Comparison of ENCODE assay signal across 8 cellular contexts in the genomic region with DNA sequence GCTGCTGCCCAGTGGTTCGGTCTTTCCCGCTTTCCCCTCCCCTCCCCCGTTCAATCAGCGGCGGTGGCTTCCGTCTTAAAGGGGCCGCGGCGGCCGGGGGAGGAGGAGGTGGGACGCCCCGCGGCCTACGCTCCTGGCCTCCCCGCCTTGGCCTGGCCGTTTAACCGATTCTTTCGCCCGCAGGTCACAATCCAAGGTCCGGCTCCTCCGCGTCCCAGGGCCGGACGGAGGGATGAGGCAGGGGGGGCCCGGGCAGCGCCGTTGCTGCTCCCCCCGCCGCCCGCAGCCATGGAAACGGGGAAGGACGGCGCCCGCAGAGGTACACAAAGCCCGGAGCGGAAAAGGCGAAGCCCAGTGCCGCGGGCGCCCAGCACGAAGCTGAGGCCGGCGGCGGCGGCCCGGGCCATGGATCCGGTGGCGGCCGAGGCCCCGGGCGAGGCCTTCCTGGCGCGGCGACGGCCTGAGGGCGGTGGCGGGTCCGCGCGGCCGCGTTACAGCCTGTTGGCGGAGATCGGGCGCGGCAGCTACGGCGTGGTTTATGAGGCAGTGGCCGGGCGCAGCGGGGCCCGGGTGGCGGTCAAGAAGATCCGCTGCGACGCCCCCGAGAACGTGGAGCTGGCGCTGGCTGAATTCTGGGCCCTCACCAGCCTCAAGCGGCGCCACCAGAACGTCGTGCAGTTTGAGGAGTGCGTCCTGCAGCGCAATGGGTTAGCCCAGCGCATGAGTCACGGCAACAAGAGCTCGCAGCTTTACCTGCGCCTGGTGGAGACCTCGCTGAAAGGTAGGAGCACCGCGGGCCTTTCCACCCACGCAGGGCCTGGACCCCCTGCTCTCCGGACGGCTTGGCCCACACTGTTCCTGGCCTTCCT. TPM values are rescaled to one million over a fixed set of nuclear protein-coding genes. Genes with fewer than 3 reads are reported as not detected.
DNase-seq lines count a peak whose midpoint lies in the region; ATAC-seq, FAIRE-seq and TF ChIP-seq lines count a peak whose summit lies in the region.

No MANE protein-coding gene starts in this region.

- H3K9me3 ChIP-seq in right cardiac atrium (ENCODE audit: control insufficient read depth, low read length) (no peaks in the 10 kb centered on the region), vagina (no peaks in the 10 kb centered on the region)

- H3K4me3 Mint-ChIP-seq in T-helper 1 cell treated with Interleukin-12 subunit alpha and Interleukin-12 subunit beta and Interleukin-4 antibody, amounts not matched to agents 30 μg/mL and 1 μg/mL, for 36 hours = peak overlapping the region; percentile 96

- H3K27me3 Mint-ChIP-seq in T-helper 1 cell treated with Interleukin-12 subunit alpha and Interleukin-12 subunit beta and Interleukin-4 antibody, amounts not matched to agents 30 μg/mL and 1 μg/mL, for 36 hours (ENCODE audit: low read depth) = peaks cover 4% of the 10 kb centered on the region

- peak overlapping the region; percentile 99 for H3K9ac ChIP-seq in rectal smooth muscle tissue (ENCODE audit: low read length)

- H3K27ac Mint-ChIP-seq in T-helper 1 cell treated with Interleukin-12 subunit alpha and Interleukin-12 subunit beta and Interleukin-4 antibody, amounts not matched to agents 30 μg/mL and 1 μg/mL, for 36 hours = peak overlapping the region; percentile 99

- H3K27ac ChIP-seq in right cardiac atrium (ENCODE audit: low read length) = peak overlapping the region; percentile 97
- H3K27ac ChIP-seq in rectal smooth muscle tissue (ENCODE audit: low read depth, low read length) = peak overlapping the region; percentile 99
- peak overlapping the region; percentile 98 for H3K27ac ChIP-seq in vagina

- H3K4me1 Mint-ChIP-seq in T-helper 1 cell treated with Interleukin-12 subunit alpha and Interleukin-12 subunit beta and Interleukin-4 antibody, amounts not matched to agents 30 μg/mL and 1 μg/mL, for 36 hours (ENCODE audit: low read depth) = peaks cover 37% of the 10 kb centered on the region

- H3K36me3 Mint-ChIP-seq in T-helper 1 cell treated with Interleukin-12 subunit alpha and Interleukin-12 subunit beta and Interleukin-4 antibody, amounts not matched to agents 30 μg/mL and 1 μg/mL, for 36 hours (ENCODE audit: low read depth) = peaks cover 24% of the 10 kb centered on the region

- H3K4me1 ChIP-seq in right cardiac atrium (ENCODE audit: control insufficient read depth, insufficient read depth, low read length) (peaks cover 2% of the 10 kb centered on the region), rectal smooth muscle tissue (ENCODE audit: control insufficient read depth, insufficient read depth, low read length) (peaks cover 18% of the 10 kb centered on the region), vagina (peaks cover 55% of the 10 kb centered on the region)

- ATAC-seq in HG02610 (IDR thresholded peaks at IDR 0.05; ENCODE audit: unreplicated experiment) (peak; percentile 61), right cardiac atrium (peak; percentile 90 to 91)

- H3K27me3 ChIP-seq in right cardiac atrium (ENCODE audit: control insufficient read depth, insufficient read depth) (no peaks in the 10 kb centered on the region), rectal smooth muscle tissue (ENCODE audit: control insufficient read depth, insufficient read depth, low read length) (no peaks in the 10 kb centered on the region), vagina (no peaks in the 10 kb centered on the region)

- intact Hi-C loops in right cardiac atrium (cut with DNase I) = loop anchor here in 1 of 4 donors (5.0 to 10.0 kb wide), 2 partner anchors 49 to 138 kb away; no protein-coding TSS in a partner anchor
- intact Hi-C loops in vagina (cut with DNase I) = no loop called here

- peak; percentile 88 for DNase-seq in GM12892 (ENCODE audit: insufficient read length)
- peak; percentile 96 for DNase-seq in NCI-H1092 treated with DMSO at 0.1 percent for 48 hours (lab: John Stamatoyannopoulos, UW)
- DNase-seq in amygdala (lab: John Stamatoyannopoulos, UW) = peak in 54 of 56 donors; percentile 58 to 99 (median 89)
- peak; percentile 86 to 95 (median 94) for DNase-seq in right cardiac atrium
- DNase-seq in vagina (ENCODE audit: extremely low spot score in 2 of 2) = peak in 1 of 2 donors; percentile 92

- H3K4me3 ChIP-seq in right cardiac atrium (ENCODE audit: low read length) (peak overlapping the region; percentile 69), rectal smooth muscle tissue (ENCODE audit: low read length) (peak overlapping the region; percentile 99), vagina (peak overlapping the region; percentile 90 to 97)

- TF ChIP-seq POLR2A in GM12892 (IDR thresholded peaks at IDR 0.05; ENCODE audit: low read depth, low read length) = peak; percentile 56; the same call in 1 of the 2 replicates
- TF ChIP-seq POLR2A in vagina (IDR thresholded peaks at IDR 0.05) = peak in 1 of 2 donors; percentile 44

- H3K9me3 Mint-ChIP-seq in T-helper 1 cell treated with Interleukin-12 subunit alpha and Interleukin-12 subunit beta and Interleukin-4 antibody, amounts not matched to agents 30 μg/mL and 1 μg/mL, for 36 hours = no peaks in the 10 kb centered on the region

- H3K36me3 ChIP-seq in rectal smooth muscle tissue (ENCODE audit: control insufficient read depth, insufficient read depth, low read length) (peaks cover 7% of the 10 kb centered on the region), vagina (no peaks in the 10 kb centered on the region)

- WGBS in right cardiac atrium = under 1% methylated on average over 95 of the region's 95 CpGs

- no peak for TF ChIP-seq CTCF in vagina (IDR thresholded peaks at IDR 0.05)

- peak; percentile 21 for FAIRE-seq in GM12892 (lab: Jason Lieb, UNC)

RNA-seq across cellular contexts. Expression of a gene that starts 1.2 kb away (rescaled TPM):
- 5.9 TPM for polyA plus RNA-seq in GM12892 (2012; ENCODE audit: missing spikeins)
- total RNA-seq in right cardiac atrium (10 to 100 TPM; 10.8 to 16.5 (median 12.7) TPM), vagina (11.5 TPM)
- polyA plus RNA-seq in right cardiac atrium = 7.8 TPM
